Comparison of ENCODE assay signal across 10 cellular contexts in the genomic region with DNA sequence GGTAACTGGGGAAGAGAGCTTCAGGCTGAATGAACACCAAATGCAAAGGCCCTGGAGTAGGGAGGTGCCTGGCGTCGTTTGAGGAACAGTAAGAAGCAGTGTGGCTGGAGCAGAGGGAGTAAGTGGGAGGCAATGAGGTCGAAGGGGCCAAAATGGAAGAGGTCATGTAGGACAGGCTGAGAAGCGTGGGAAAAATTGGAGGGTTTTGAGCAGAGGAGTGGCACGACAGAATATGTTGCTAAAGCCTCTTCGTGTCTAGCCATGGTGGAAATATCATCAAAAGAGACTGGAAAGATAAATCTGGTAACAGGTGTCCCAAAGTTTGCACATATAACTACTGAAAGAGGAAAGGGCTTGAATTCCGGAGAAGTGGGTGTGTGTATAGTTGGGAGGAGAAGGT. TPM values are rescaled to one million over a fixed set of nuclear protein-coding genes. Genes with fewer than 3 reads are reported as not detected.
DNase-seq lines count a peak whose midpoint lies in the region; ATAC-seq and TF ChIP-seq lines count a peak whose summit lies in the region.
"Had no signal": no experiment of that assay in that cellular context is flagged by ENCODE, and none has a peak within 500 bp of the region (broad histone marks: within the 10 kb centered on the region; RNA-seq: fewer than 3 reads in every experiment).

No MANE protein-coding gene starts in this region.

- H3K4me2 ChIP-seq in OCI-LY1 (ENCODE audit: low read length): peak overlapping the region; percentile 10; the same call in 1 of the 2 replicates
- no peak overlapping the region for H3K4me2 ChIP-seq in GM23248 (ENCODE audit: unreplicated experiment)

- H3K4me3 Mint-ChIP-seq in activated CD8-positive, alpha-beta T cell treated with anti-CD3 and anti-CD28 coated beads for 36 hours: peak overlapping the region; percentile 87
- H3K4me3 Mint-ChIP-seq in activated CD8-positive, alpha-beta T cell treated with anti-CD3 and anti-CD28 coated beads, Interleukin-2, amount 10 ng/mL, durations not matched to agents 7 days and 5 days: no peak overlapping the region
- H3K4me3 Mint-ChIP-seq in stimulated activated naive CD8-positive, alpha-beta T cell treated with anti-CD3 and anti-CD28 coated beads, Interleukin-15, amount 100 ng/mL, for 72 hours: peak overlapping the region; percentile 3 to 62

- ATAC-seq in activated CD8-positive, alpha-beta T cell treated with anti-CD3 and anti-CD28 coated beads for 36 hours: no peak
- ATAC-seq in activated CD8-positive, alpha-beta T cell treated with anti-CD3 and anti-CD28 coated beads, Interleukin-2, amount 10 ng/mL, durations not matched to agents 7 days and 5 days: no peak
- ATAC-seq in stimulated activated naive CD8-positive, alpha-beta T cell treated with anti-CD3 and anti-CD28 coated beads, Interleukin-15, amount 100 ng/mL, for 72 hours: no peak
- ATAC-seq: gastroesophageal sphincter had no signal

- CTCF ChIA-PET in activated CD8-positive, alpha-beta T cell treated with anti-CD3 and anti-CD28 coated beads for 36 hours (lab: Charles Lee): no interaction called here
- CTCF ChIA-PET in activated CD8-positive, alpha-beta T cell treated with anti-CD3 and anti-CD28 coated beads, Interleukin-2, amount 10 ng/mL, durations not matched to agents 7 days and 5 days (lab: Charles Lee): interaction anchor here (1.3 to 1.6 kb wide), 2 partner anchors 126 to 147 kb away, joined by 4 to 5 read pairs; a partner anchor contains a TSS

- POLR2A ChIA-PET in activated CD8-positive, alpha-beta T cell treated with anti-CD3 and anti-CD28 coated beads for 36 hours (lab: Charles Lee): no interaction called here
- POLR2A ChIA-PET in activated CD8-positive, alpha-beta T cell treated with anti-CD3 and anti-CD28 coated beads, Interleukin-2, amount 10 ng/mL, durations not matched to agents 7 days and 5 days (lab: Charles Lee): no interaction called here

- DNase-seq in activated CD8-positive, alpha-beta T cell treated with anti-CD3 and anti-CD28 coated beads for 36 hours: no peak
- DNase-seq in activated CD8-positive, alpha-beta T cell treated with anti-CD3 and anti-CD28 coated beads, Interleukin-2, amount 10 ng/mL, durations not matched to agents 7 days and 5 days: no peak
- DNase-seq in stimulated activated naive CD8-positive, alpha-beta T cell treated with anti-CD3 and anti-CD28 coated beads, Interleukin-15, amount 100 ng/mL, for 72 hours: no peak
- DNase-seq in NCI-H1417 (lab: John Stamatoyannopoulos, UW) (no peak), GM23248 (no peak)
- DNase-seq in activated naive CD4-positive, alpha-beta T cell (lab: John Stamatoyannopoulos, UW): no peak
- DNase-seq: cortex of kidney had no signal

- H3K36me3 ChIP-seq in OCI-LY1 (ENCODE audit: insufficient read depth, low read length): no peaks in the 10 kb centered on the region
- no peaks in the 10 kb centered on the region for H3K36me3 ChIP-seq in iPS-18a (ENCODE audit: control insufficient read depth, low read depth, low read length)
- no peaks in the 10 kb centered on the region for H3K36me3 ChIP-seq in GM23248 (ENCODE audit: low read depth)
- H3K36me3 ChIP-seq: gastroesophageal sphincter had no signal

- H3F3A ChIP-seq in OCI-LY1 (ENCODE audit: insufficient read depth, low read length) (no peaks in the 10 kb centered on the region), GM23248 (ENCODE audit: insufficient read depth) (0 out of 2 replicates have a peak, but pooled peaks cover 4% of the 10 kb centered on the region)

- H3K4me3 ChIP-seq in OCI-LY1 (ENCODE audit: low read depth, low read length, poor library complexity, severe bottlenecking) (peak overlapping the region; percentile 28), iPS-18a (ENCODE audit: low read length) (peak overlapping the region; percentile 59), GM23248 (no peak overlapping the region)

- H3K27ac Mint-ChIP-seq in activated CD8-positive, alpha-beta T cell treated with anti-CD3 and anti-CD28 coated beads for 36 hours: no peak overlapping the region
- H3K27ac Mint-ChIP-seq in activated CD8-positive, alpha-beta T cell treated with anti-CD3 and anti-CD28 coated beads, Interleukin-2, amount 10 ng/mL, durations not matched to agents 7 days and 5 days: no peak overlapping the region
- no peak overlapping the region for H3K27ac Mint-ChIP-seq in stimulated activated naive CD8-positive, alpha-beta T cell treated with anti-CD3 and anti-CD28 coated beads, Interleukin-15, amount 100 ng/mL, for 72 hours

- no peaks in the 10 kb centered on the region for H3K9me3 Mint-ChIP-seq in activated CD8-positive, alpha-beta T cell treated with anti-CD3 and anti-CD28 coated beads for 36 hours
- no peaks in the 10 kb centered on the region for H3K9me3 Mint-ChIP-seq in activated CD8-positive, alpha-beta T cell treated with anti-CD3 and anti-CD28 coated beads, Interleukin-2, amount 10 ng/mL, durations not matched to agents 7 days and 5 days (ENCODE audit: insufficient read depth)
- no peaks in the 10 kb centered on the region for H3K9me3 Mint-ChIP-seq in stimulated activated naive CD8-positive, alpha-beta T cell treated with anti-CD3 and anti-CD28 coated beads, Interleukin-15, amount 100 ng/mL, for 72 hours

- peaks cover 24% of the 10 kb centered on the region for H3K4me1 ChIP-seq in OCI-LY1 (ENCODE audit: insufficient read depth, low read length, severe bottlenecking)
- H3K4me1 ChIP-seq in iPS-18a (ENCODE audit: control insufficient read depth, low read depth, low read length): peaks cover 11% of the 10 kb centered on the region
- H3K4me1 ChIP-seq in GM23248 (ENCODE audit: insufficient read depth): peaks cover 5% of the 10 kb centered on the region; the same call in 1 of the 2 replicates

- intact Hi-C loops in activated CD8-positive, alpha-beta T cell treated with anti-CD3 and anti-CD28 coated beads for 36 hours (cut with micrococcal nuclease): loop anchor here (10.0 kb wide), 1 partner anchor 142 kb away; no protein-coding TSS in a partner anchor

- in situ Hi-C loops in GM23248 (cut with MboI): no loop called here

- TF ChIP-seq CTCF in activated CD8-positive, alpha-beta T cell treated with anti-CD3 and anti-CD28 coated beads for 36 hours (IDR thresholded peaks at IDR 0.05): no peak
- no peak for TF ChIP-seq CTCF in OCI-LY1 (IDR thresholded peaks at IDR 0.05; ENCODE audit: low read length)

- H3K9me2 ChIP-seq in OCI-LY1 (ENCODE audit: low read depth, low read length) (no peaks in the 10 kb centered on the region), GM23248 (ENCODE audit: insufficient read depth) (no peaks in the 10 kb centered on the region)

- no peak overlapping the region for H2AFZ ChIP-seq in OCI-LY1 (ENCODE audit: low read length)
- H2AFZ ChIP-seq in GM23248: no peak overlapping the region

- H3K9ac ChIP-seq in OCI-LY1 (ENCODE audit: low read length) (no peak overlapping the region), iPS-18a (ENCODE audit: low read length) (no peak overlapping the region), GM23248 (no peak overlapping the region)

- H4K20me1 ChIP-seq in OCI-LY1 (ENCODE audit: insufficient read depth, low read length): no peaks in the 10 kb centered on the region
- no peaks in the 10 kb centered on the region for H4K20me1 ChIP-seq in GM23248 (ENCODE audit: insufficient read depth)

- H3K9me3 ChIP-seq in OCI-LY1 (ENCODE audit: low read length) (no peaks in the 10 kb centered on the region), iPS-18a (ENCODE audit: control insufficient read depth, low read depth, low read length) (no peaks in the 10 kb centered on the region), GM23248 (ENCODE audit: low read depth) (no peaks in the 10 kb centered on the region)
- H3K9me3 ChIP-seq: gastroesophageal sphincter had no signal

- peaks cover 6% of the 10 kb centered on the region for H3K27me3 Mint-ChIP-seq in activated CD8-positive, alpha-beta T cell treated with anti-CD3 and anti-CD28 coated beads for 36 hours
- peaks cover 35% of the 10 kb centered on the region for H3K27me3 Mint-ChIP-seq in activated CD8-positive, alpha-beta T cell treated with anti-CD3 and anti-CD28 coated beads, Interleukin-2, amount 10 ng/mL, durations not matched to agents 7 days and 5 days (ENCODE audit: low read depth)
- H3K27me3 Mint-ChIP-seq in stimulated activated naive CD8-positive, alpha-beta T cell treated with anti-CD3 and anti-CD28 coated beads, Interleukin-15, amount 100 ng/mL, for 72 hours: peaks cover 8% of the 10 kb centered on the region

- H3K27me3 ChIP-seq in OCI-LY1 (ENCODE audit: insufficient read depth, low read length): no peaks in the 10 kb centered on the region
- H3K27me3 ChIP-seq in iPS-18a (ENCODE audit: control insufficient read depth, insufficient read depth, low read length): peaks cover 53% of the 10 kb centered on the region
- H3K27me3 ChIP-seq in GM23248 (replicated peaks; ENCODE audit: insufficient read depth): 0 out of 2 replicates have a peak, but pooled peaks cover 10% of the 10 kb centered on the region

- peaks cover 17% of the 10 kb centered on the region for H3K4me1 Mint-ChIP-seq in activated CD8-positive, alpha-beta T cell treated with anti-CD3 and anti-CD28 coated beads for 36 hours (ENCODE audit: low read depth)
- peaks cover 23% of the 10 kb centered on the region for H3K4me1 Mint-ChIP-seq in activated CD8-positive, alpha-beta T cell treated with anti-CD3 and anti-CD28 coated beads, Interleukin-2, amount 10 ng/mL, durations not matched to agents 7 days and 5 days (ENCODE audit: low read depth)
- peaks cover 39% of the 10 kb centered on the region for H3K4me1 Mint-ChIP-seq in stimulated activated naive CD8-positive, alpha-beta T cell treated with anti-CD3 and anti-CD28 coated beads, Interleukin-15, amount 100 ng/mL, for 72 hours

- H3K27ac ChIP-seq in OCI-LY1 (ENCODE audit: low read depth, low read length, poor library complexity, severe bottlenecking): no peak overlapping the region
- no peak overlapping the region for H3K27ac ChIP-seq in iPS-18a (ENCODE audit: low read length)
- H3K27ac ChIP-seq in GM23248: no peak overlapping the region
- H3K27ac ChIP-seq: gastroesophageal sphincter had no signal

- 83 to 89% methylated on average over 7 of the region's 7 CpGs for WGBS in GM23248 (ENCODE audit: low coverage in 1 of 2, low lambda C conversion rate in 2 of 2, missing lambda C conversion rate in 2 of 2), 2 experiments

- no peaks in the 10 kb centered on the region for H3K36me3 Mint-ChIP-seq in activated CD8-positive, alpha-beta T cell treated with anti-CD3 and anti-CD28 coated beads for 36 hours (ENCODE audit: low read depth)
- no peaks in the 10 kb centered on the region for H3K36me3 Mint-ChIP-seq in activated CD8-positive, alpha-beta T cell treated with anti-CD3 and anti-CD28 coated beads, Interleukin-2, amount 10 ng/mL, durations not matched to agents 7 days and 5 days (ENCODE audit: low read depth)

- H3K79me2 ChIP-seq in OCI-LY1 (ENCODE audit: insufficient read depth, low read length) (no peaks in the 10 kb centered on the region), GM23248 (ENCODE audit: insufficient read depth) (no peaks in the 10 kb centered on the region)

RNA-seq across cellular contexts. Expression of a gene that starts 1.9 kb away (rescaled TPM):
- 1 to 10 TPM; 6.5 to 7.2 TPM for total RNA-seq in activated CD8-positive, alpha-beta T cell treated with anti-CD3 and anti-CD28 coated beads for 36 hours
- total RNA-seq in activated CD8-positive, alpha-beta T cell treated with anti-CD3 and anti-CD28 coated beads, Interleukin-2, amount 10 ng/mL, durations not matched to agents 7 days and 5 days: under 1 TPM; 0.63 to 0.73 TPM
- 0.32 TPM in 1 of 2 replicates, not detected in the other for total RNA-seq in GM23248 (2014; rRNA removed; shearing (Covaris generic))
- polyA plus RNA-seq in GM23248 (2016; fragmentation: Nextera tagmentation; extraction: Ambion mirVana): 0.25 TPM in 1 of 2 replicates, not detected in the other
